In the genomic region with DNA sequence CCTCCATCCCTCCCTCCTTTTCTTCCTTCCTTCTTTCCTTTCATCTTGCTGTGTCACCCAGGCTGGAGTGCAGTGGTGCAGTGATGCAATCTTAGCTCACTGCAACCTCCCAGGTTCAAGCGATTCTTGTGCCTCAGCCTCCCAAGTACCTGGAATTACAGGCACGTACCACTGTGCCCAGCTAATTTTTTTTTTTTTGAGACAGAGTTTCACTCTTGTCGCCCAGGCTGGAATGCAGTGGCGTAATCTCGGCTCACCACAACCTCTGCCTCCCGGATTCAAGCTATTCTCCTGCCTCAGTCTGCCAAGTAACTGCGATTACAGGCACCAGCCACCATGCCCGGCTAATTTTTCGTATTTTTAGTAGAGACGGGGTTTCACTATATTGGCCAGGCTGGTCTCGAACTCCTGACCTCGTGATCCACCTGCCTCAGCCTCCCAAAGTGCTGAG, we compare ENCODE assay signal across 1 cellular context.
A peak's percentile ranks its signal among the peaks of the same experiment; 100 is the strongest.
TF ChIP-seq lines count a peak whose summit lies in the region.

No MANE protein-coding gene starts in this region.

TF ChIP-seq in HCT116, 20 proteins besides CTCF, POLR2A, EP300 and RAD21:
- peak; percentile 24; the same call in 1 of the 2 replicates for TF ChIP-seq JUND (IDR thresholded peaks at IDR 0.05)
- TF ChIP-seq CEBPB (IDR thresholded peaks at IDR 0.05; ENCODE audit: low read depth): peak; percentile 91
- peak; percentile 12; the same call in 1 of the 2 replicates for TF ChIP-seq SIN3A (IDR thresholded peaks at IDR 0.05; ENCODE audit: low read depth)
- TF ChIP-seq MAX (IDR thresholded peaks at IDR 0.05): 0 out of 2 replicates have a peak, but pooled peaks have one; percentile 8
- TF ChIP-seq CBX3 (IDR thresholded peaks at IDR 0.05; ENCODE audit: low read depth): peak; percentile 54; the same call in 1 of the 2 replicates
- TF ChIP-seq SP1 (IDR thresholded peaks at IDR 0.05; ENCODE audit: low read depth): peak; percentile 26
- peak; percentile 43; the same call in 1 of the 2 replicates for TF ChIP-seq POLR2AphosphoS5 (IDR thresholded peaks at IDR 0.05; ENCODE audit: low read depth, low read length)
